13 cellular contexts compared by ENCODE assay signal in the genomic region with DNA sequence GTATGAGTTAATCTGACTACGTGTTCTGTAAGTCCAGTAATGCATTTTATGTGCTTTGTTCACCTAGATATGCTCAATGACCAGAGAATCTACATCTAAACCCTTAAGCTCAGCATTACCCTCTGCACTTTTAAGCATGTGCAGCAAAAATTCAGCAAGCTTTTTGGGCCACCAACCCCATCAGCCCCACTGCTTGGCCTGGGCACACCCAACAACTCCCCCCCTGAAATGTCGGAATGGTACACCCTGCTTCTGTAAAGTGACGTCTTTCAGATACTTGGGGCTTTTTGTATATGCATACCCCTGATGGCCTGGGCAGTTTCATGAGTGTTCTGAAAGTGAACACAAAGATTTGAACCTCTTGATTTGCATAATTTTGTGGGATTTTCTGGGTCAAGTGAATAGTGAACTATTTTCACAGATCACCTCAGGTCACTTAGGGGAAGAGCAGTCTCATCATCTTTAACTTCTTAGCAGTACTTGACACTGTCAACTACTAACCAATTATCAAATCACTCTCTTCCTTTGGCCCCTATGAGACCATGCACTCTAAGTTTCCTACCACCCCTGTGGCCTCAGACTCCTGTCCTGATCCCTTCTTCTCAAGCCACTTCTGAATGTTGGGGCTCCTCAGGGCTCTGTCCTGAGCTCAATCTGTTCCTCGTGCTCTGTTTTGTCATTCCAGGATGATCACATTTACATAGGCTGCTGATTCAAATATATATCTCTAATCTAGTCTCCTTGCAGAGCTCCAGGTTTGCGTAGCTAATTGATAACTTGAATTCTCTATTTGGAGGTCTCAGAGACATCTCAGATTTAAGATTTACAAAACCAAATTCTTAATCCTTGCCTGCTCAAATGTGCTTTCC. TPM values are rescaled to one million over a fixed set of nuclear protein-coding genes. Genes with fewer than 3 reads are reported as not detected.
A peak's percentile ranks its signal among the peaks of the same experiment; 100 is the strongest.
DNase-seq lines count a peak whose midpoint lies in the region; ATAC-seq, FAIRE-seq and TF ChIP-seq lines count a peak whose summit lies in the region.
"Had no signal": no experiment of that assay in that cellular context is flagged by ENCODE, and none has a peak within 500 bp of the region (broad histone marks: within the 10 kb centered on the region; RNA-seq: fewer than 3 reads in every experiment).

No MANE protein-coding gene starts in this region.

- TF ChIP-seq POLR2A in GM12892 (IDR thresholded peaks at IDR 0.05; ENCODE audit: low read depth, low read length) = 0 out of 2 replicates have a peak, but pooled peaks have one; percentile 50

- H3K27me3 Mint-ChIP-seq in effector memory CD8-positive, alpha-beta T cell = peaks cover 11 to 29% of the 10 kb centered on the region in 2 donors
- H3K27me3 Mint-ChIP-seq: activated naive CD4-positive, alpha-beta T cell treated with anti-CD3 and anti-CD28 coated beads, Interleukin-2, amount 50 U/mL, for 24 hours had no signal

- H3K9me3 Mint-ChIP-seq in effector memory CD8-positive, alpha-beta T cell = no peaks in the 10 kb centered on the region
- H3K9me3 Mint-ChIP-seq: activated naive CD4-positive, alpha-beta T cell treated with anti-CD3 and anti-CD28 coated beads, Interleukin-2, amount 50 U/mL, for 24 hours had no signal

- no peak overlapping the region for H3K27ac ChIP-seq in coronary artery

- no peaks in the 10 kb centered on the region for H3K4me1 Mint-ChIP-seq in effector memory CD8-positive, alpha-beta T cell (ENCODE audit: low read depth in 2 of 2)
- H3K4me1 Mint-ChIP-seq: activated naive CD4-positive, alpha-beta T cell treated with anti-CD3 and anti-CD28 coated beads, Interleukin-2, amount 50 U/mL, for 24 hours had no signal

- no peaks in the 10 kb centered on the region for H3K36me3 Mint-ChIP-seq in effector memory CD8-positive, alpha-beta T cell (ENCODE audit: insufficient read depth)
- H3K36me3 Mint-ChIP-seq: activated naive CD4-positive, alpha-beta T cell treated with anti-CD3 and anti-CD28 coated beads, Interleukin-2, amount 50 U/mL, for 24 hours had no signal

- no peak overlapping the region for H3K4me3 Mint-ChIP-seq in effector memory CD8-positive, alpha-beta T cell
- H3K4me3 Mint-ChIP-seq: activated naive CD4-positive, alpha-beta T cell treated with anti-CD3 and anti-CD28 coated beads, Interleukin-2, amount 50 U/mL, for 24 hours had no signal

- ATAC-seq in GM19372 (IDR thresholded peaks at IDR 0.05; ENCODE audit: low read depth, unreplicated experiment) = peak; percentile 88
- peak; percentile 92 for ATAC-seq in HG02798 (IDR thresholded peaks at IDR 0.05; ENCODE audit: poor library complexity, unreplicated experiment)
- peak; percentile 91 for ATAC-seq in HG03469 (IDR thresholded peaks at IDR 0.05; ENCODE audit: unreplicated experiment)
- no peak for ATAC-seq in effector memory CD8-positive, alpha-beta T cell (replicated peaks)

- no peak overlapping the region for H3K27ac Mint-ChIP-seq in effector memory CD8-positive, alpha-beta T cell
- H3K27ac Mint-ChIP-seq: activated naive CD4-positive, alpha-beta T cell treated with anti-CD3 and anti-CD28 coated beads, Interleukin-2, amount 50 U/mL, for 24 hours had no signal

- peak; percentile 98 for FAIRE-seq in GM12892 (lab: Jason Lieb, UNC)

- no peak for TF ChIP-seq CTCF in coronary artery (IDR thresholded peaks at IDR 0.05)

- H3K4me3 ChIP-seq in coronary artery = no peak overlapping the region

- DNase-seq in GM12892 (ENCODE audit: insufficient read length) (no peak), retina (no peak), coronary artery (ENCODE audit: low spot score) (no peak), NCI-H1105 (lab: John Stamatoyannopoulos, UW) (no peak)
- DNase-seq in effector memory CD8-positive, alpha-beta T cell = no peak
- DNase-seq: dermis blood vessel endothelial cell, GF-D8, glutamatergic neuron, NCI-H187 treated with DMSO at 0.1 percent for 48 hours had no signal

RNA-seq across cellular contexts. Expression of gene PPM1A, which starts 36.3 kb away (rescaled TPM):
- 67.8 TPM for polyA plus RNA-seq in GM12892 (2012; ENCODE audit: missing spikeins)

RNA-seq across cellular contexts. Expression of gene DHRS7, which starts 47.5 kb away (rescaled TPM):
- 61.5 TPM for polyA plus RNA-seq in GM12892 (2012; ENCODE audit: missing spikeins)
